ENCODE assay signal across 13 cellular contexts in the genomic region with DNA sequence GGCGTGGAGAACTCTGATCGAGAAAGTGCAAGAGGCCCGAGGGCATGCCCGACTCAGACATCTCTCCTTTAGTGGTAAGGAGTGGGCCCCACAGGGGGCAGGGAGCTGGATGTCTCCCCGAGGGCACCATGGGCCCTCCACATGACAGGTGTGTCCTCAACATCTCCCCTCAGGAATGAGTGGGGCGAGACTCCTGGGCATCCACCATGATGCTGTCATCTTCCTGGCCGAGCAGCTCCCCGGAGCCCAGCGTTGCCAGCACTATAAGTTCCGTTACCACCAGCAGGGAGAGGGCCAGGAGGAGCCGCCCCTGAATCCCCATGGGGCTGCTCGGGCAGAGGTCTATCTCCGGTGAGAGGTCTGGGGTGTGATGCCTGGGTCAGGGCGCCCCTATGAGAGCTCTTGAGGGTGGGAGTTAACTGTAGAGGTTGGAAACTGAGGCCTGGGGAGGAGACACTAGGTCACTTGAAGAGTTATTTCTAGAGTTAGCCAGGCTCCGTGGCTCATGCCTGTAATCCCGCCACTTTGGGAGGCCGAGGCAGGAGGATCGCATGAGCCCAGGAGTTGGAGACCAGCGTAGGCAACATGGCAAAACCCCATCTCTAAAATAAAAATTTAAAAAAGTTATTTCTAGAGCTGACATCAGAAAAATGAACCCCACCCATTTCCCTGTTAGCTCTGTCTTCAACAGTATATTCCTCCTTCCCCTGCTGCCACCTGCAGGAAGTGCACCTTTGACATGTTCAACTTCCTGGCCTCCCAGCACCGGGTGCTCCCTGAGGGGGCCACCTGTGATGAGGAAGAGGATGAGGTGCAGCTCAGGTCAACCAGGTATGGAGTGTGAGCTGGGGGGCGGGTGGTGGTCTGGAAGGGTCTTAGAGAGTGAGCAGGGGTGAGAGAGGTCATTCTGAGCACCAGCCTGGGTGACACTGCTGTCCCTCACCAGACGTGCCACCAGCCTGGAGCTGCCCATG. TPM values are rescaled to one million over a fixed set of nuclear protein-coding genes. Genes with fewer than 3 reads are reported as not detected.
DNase-seq lines count a peak whose midpoint lies in the region; ATAC-seq and TF ChIP-seq lines count a peak whose summit lies in the region.
"Had no signal": no experiment of that assay in that cellular context is flagged by ENCODE, and none has a peak within 500 bp of the region (broad histone marks: within the 10 kb centered on the region; RNA-seq: fewer than 3 reads in every experiment).

No MANE protein-coding gene starts in this region.

- H4K20me1 ChIP-seq in MM.1S (ENCODE audit: insufficient read depth, low read length) = no peaks in the 10 kb centered on the region

- no peaks in the 10 kb centered on the region for H3K27me3 Mint-ChIP-seq in activated T-cell treated with anti-CD3 and anti-CD28 coated beads, Interleukin-2, amount 50 U/mL, for 4 hours (ENCODE audit: low read depth)
- no peaks in the 10 kb centered on the region for H3K27me3 Mint-ChIP-seq in stimulated activated naive B cell treated with anti-CD40 and anti-IgM and Interleukin-4, amounts not matched to agents 10 μg/mL and 1 μg/mL and 100 μg/mL, for 72 hours

- H3K27ac Mint-ChIP-seq in stimulated activated naive B cell treated with anti-CD40 and anti-IgM and Interleukin-4, amounts not matched to agents 10 μg/mL and 1 μg/mL and 100 μg/mL, for 72 hours = peak overlapping the region; percentile 89

- no TSS peak for BruUV-seq in A673 (replicated peaks; lab: Mats Ljungman, UMichigan)

- H3K36me3 ChIP-seq in MM.1S (replicated peaks; ENCODE audit: insufficient read depth, low read length) (0 out of 2 replicates have a peak, but pooled peaks cover 5% of the 10 kb centered on the region), brain microvascular endothelial cell (replicated peaks) (peaks cover 46% of the 10 kb centered on the region), A673 (ENCODE audit: insufficient read depth, low read length, poor library complexity, severe bottlenecking) (peaks cover 52% of the 10 kb centered on the region)

- H3K36me3 Mint-ChIP-seq in activated T-cell treated with anti-CD3 and anti-CD28 coated beads, Interleukin-2, amount 50 U/mL, for 4 hours (ENCODE audit: insufficient read depth) = peaks cover 28% of the 10 kb centered on the region
- peaks cover 55 to 81% of the 10 kb centered on the region in 2 donors for H3K36me3 Mint-ChIP-seq in stimulated activated naive B cell treated with anti-CD40 and anti-IgM and Interleukin-4, amounts not matched to agents 10 μg/mL and 1 μg/mL and 100 μg/mL, for 72 hours

- no peaks in the 10 kb centered on the region for H3K9me2 ChIP-seq in MM.1S (replicated peaks; ENCODE audit: insufficient read depth, low read length)

- POLR2A ChIA-PET in A673 (lab: Charles Lee; ENCODE audit: low non-redundant PET) = interaction anchor here (0.6 kb wide), 1 partner anchor 89 kb away, joined by 4 read pairs; the partner anchor contains the start of gene COX6B1

- CTCF ChIA-PET in A673 (lab: Charles Lee) = no interaction called here

- H3K27me3 ChIP-seq in MM.1S (replicated peaks; ENCODE audit: insufficient read depth, low read length) = no peaks in the 10 kb centered on the region
- H3K27me3 ChIP-seq in brain microvascular endothelial cell (replicated peaks) = no peaks in the 10 kb centered on the region
- H3K27me3 ChIP-seq in A673 (replicated peaks; ENCODE audit: insufficient read depth, low read depth, low read length, poor library complexity) = no peaks in the 10 kb centered on the region

- intact Hi-C loops in A673 (cut with micrococcal nuclease; ENCODE audit: unreplicated experiment) = no loop called here

- H3K27ac ChIP-seq in MM.1S (ENCODE audit: low read length) (no peak overlapping the region), brain microvascular endothelial cell (no peak overlapping the region), A673 (ENCODE audit: low read depth, low read length, poor library complexity, severe bottlenecking) (no peak overlapping the region)
- H3K27ac ChIP-seq: C4-2B, parathyroid adenoma had no signal

- no peak for ATAC-seq in activated T-cell treated with anti-CD3 and anti-CD28 coated beads, Interleukin-2, amount 50 U/mL, for 4 hours
- no peak for ATAC-seq in stimulated activated naive B cell treated with anti-CD40 and anti-IgM and Interleukin-4, amounts not matched to agents 10 μg/mL and 1 μg/mL and 100 μg/mL, for 72 hours (replicated peaks)

- no peaks in the 10 kb centered on the region for H3K79me2 ChIP-seq in MM.1S (ENCODE audit: low read length)
- H3K79me2 ChIP-seq: parathyroid adenoma had no signal

- H3K4me3 Mint-ChIP-seq in activated T-cell treated with anti-CD3 and anti-CD28 coated beads, Interleukin-2, amount 50 U/mL, for 4 hours = no peak overlapping the region
- peak overlapping the region in 1 of 2 donors; percentile 49 for H3K4me3 Mint-ChIP-seq in stimulated activated naive B cell treated with anti-CD40 and anti-IgM and Interleukin-4, amounts not matched to agents 10 μg/mL and 1 μg/mL and 100 μg/mL, for 72 hours
- H3K4me3 Mint-ChIP-seq: immature natural killer cell had no signal

- H3K9me3 ChIP-seq in MM.1S (replicated peaks; ENCODE audit: insufficient read depth, low read length) = no peaks in the 10 kb centered on the region
- H3K9me3 ChIP-seq in A673 (ENCODE audit: low read depth, low read length, poor library complexity, severe bottlenecking) = no peaks in the 10 kb centered on the region

- peak; percentile 16 for TF ChIP-seq CTCF in MM.1S (IDR thresholded peaks at IDR 0.05; ENCODE audit: low read length)
- TF ChIP-seq CTCF in brain microvascular endothelial cell (IDR thresholded peaks at IDR 0.05; ENCODE audit: low read depth, low read length, missing control alignments) = peak; percentile 21
- no peak for TF ChIP-seq CTCF in A673 (conservative IDR thresholded peaks at IDR 0.05; ENCODE audit: low read depth, low read length)

- H3K9ac ChIP-seq in MM.1S (ENCODE audit: low read length) = no peak overlapping the region
- H3K9ac ChIP-seq: parathyroid adenoma had no signal

- H3K4me2 ChIP-seq in MM.1S (ENCODE audit: low read depth, low read length) = no peak overlapping the region

- H3K4me3 ChIP-seq in MM.1S (ENCODE audit: low read length) (no peak overlapping the region), brain microvascular endothelial cell (ENCODE audit: low read depth, low read length) (no peak overlapping the region), A673 (ENCODE audit: low read depth, low read length, poor library complexity, severe bottlenecking) (no peak overlapping the region)

- peaks cover 19% of the 10 kb centered on the region; the same call in 1 of the 2 replicates for H3F3A ChIP-seq in MM.1S (ENCODE audit: insufficient read depth, low read length)

- DNase-seq in activated T-cell treated with anti-CD3 and anti-CD28 coated beads, Interleukin-2, amount 50 U/mL, for 1 hour = peak; percentile 35
- DNase-seq in activated T-cell treated with anti-CD3 and anti-CD28 coated beads, Interleukin-2, amount 50 U/mL, for 4 hours = no peak
- no peak for DNase-seq in MM.1S
- DNase-seq in brain microvascular endothelial cell = no peak
- DNase-seq in stimulated activated naive B cell treated with anti-CD40 and anti-IgM and Interleukin-4, amounts not matched to agents 10 μg/mL and 1 μg/mL and 100 μg/mL, for 72 hours = no peak
- no peak for DNase-seq in NCI-H345 (lab: John Stamatoyannopoulos, UW)
- no peak for DNase-seq in A673 (ENCODE audit: low spot score)
- DNase-seq in EL = no peak
- DNase-seq: activated effector memory CD4-positive, alpha-beta T cell treated with Interleukin-2 at 50 U/mL for 16 hours; HCEC 1CT; immature natural killer cell had no signal

- in situ Hi-C loops in brain microvascular endothelial cell (cut with HindIII; ENCODE audit: low pct_ligation_motif_present, low sequenced_read_pairs) = no loop called here

- H2AFZ ChIP-seq in MM.1S (ENCODE audit: low read length) = no peak overlapping the region
- H2AFZ ChIP-seq: parathyroid adenoma had no signal

- H3K4me1 ChIP-seq in MM.1S (ENCODE audit: low read length) (0 out of 2 replicates have a peak, but pooled peaks cover 3% of the 10 kb centered on the region), A673 (ENCODE audit: insufficient read depth, low read length, poor library complexity, severe bottlenecking) (no peaks in the 10 kb centered on the region)

- H3K9me3 Mint-ChIP-seq in activated T-cell treated with anti-CD3 and anti-CD28 coated beads, Interleukin-2, amount 50 U/mL, for 4 hours = no peaks in the 10 kb centered on the region
- no peaks in the 10 kb centered on the region for H3K9me3 Mint-ChIP-seq in stimulated activated naive B cell treated with anti-CD40 and anti-IgM and Interleukin-4, amounts not matched to agents 10 μg/mL and 1 μg/mL and 100 μg/mL, for 72 hours
- H3K9me3 Mint-ChIP-seq: immature natural killer cell had no signal

- H3K4me1 Mint-ChIP-seq in activated T-cell treated with anti-CD3 and anti-CD28 coated beads, Interleukin-2, amount 50 U/mL, for 4 hours (ENCODE audit: low read depth) = peaks cover 24% of the 10 kb centered on the region
- peaks cover 35 to 63% of the 10 kb centered on the region in 2 donors for H3K4me1 Mint-ChIP-seq in stimulated activated naive B cell treated with anti-CD40 and anti-IgM and Interleukin-4, amounts not matched to agents 10 μg/mL and 1 μg/mL and 100 μg/mL, for 72 hours

RNA-seq across cellular contexts. Expression of gene IGFLR1, which starts 5.1 kb away (rescaled TPM):
- 10 to 100 TPM; 24.0 to 32.7 (median 29.8) TPM for total RNA-seq in activated T-cell treated with anti-CD3 and anti-CD28 coated beads, Interleukin-2, amount 50 U/mL, for 4 hours
- total RNA-seq in A673 (2021) = 4.9 and 5.8 TPM in 2 replicates

RNA-seq across cellular contexts. Expression of gene U2AF1L4, which starts 8.0 kb away (rescaled TPM):
- total RNA-seq in activated T-cell treated with anti-CD3 and anti-CD28 coated beads, Interleukin-2, amount 50 U/mL, for 4 hours = 10 to 100 TPM; 18.9 to 25.2 (median 19.4) TPM
- total RNA-seq in A673 (2021) = 20.4 and 21.0 TPM in 2 replicates

RNA-seq across cellular contexts. Expression of gene PSENEN, which starts 8.3 kb away (rescaled TPM):
- total RNA-seq in activated T-cell treated with anti-CD3 and anti-CD28 coated beads, Interleukin-2, amount 50 U/mL, for 4 hours = 10 to 100 TPM; 46.1 to 49.3 (median 47.9) TPM
- 58.8 and 67.7 TPM in 2 replicates for total RNA-seq in A673 (2021)

RNA-seq across cellular contexts. Expression of gene LIN37, which starts 11.2 kb away (rescaled TPM):
- total RNA-seq in activated T-cell treated with anti-CD3 and anti-CD28 coated beads, Interleukin-2, amount 50 U/mL, for 4 hours = 1 to 10 TPM; 5.8 to 6.4 (median 6.4) TPM
- total RNA-seq in A673 (2021) = 11.3 and 13.2 TPM in 2 replicates

RNA-seq across cellular contexts. Expression of gene KMT2B, which starts 19.4 kb away (rescaled TPM):
- 10 to 100 TPM; 64.1 to 74.8 (median 74.5) TPM for total RNA-seq in activated T-cell treated with anti-CD3 and anti-CD28 coated beads, Interleukin-2, amount 50 U/mL, for 4 hours
- 49.1 and 51.0 TPM in 2 replicates for total RNA-seq in A673 (2021)
